In the genomic region with DNA sequence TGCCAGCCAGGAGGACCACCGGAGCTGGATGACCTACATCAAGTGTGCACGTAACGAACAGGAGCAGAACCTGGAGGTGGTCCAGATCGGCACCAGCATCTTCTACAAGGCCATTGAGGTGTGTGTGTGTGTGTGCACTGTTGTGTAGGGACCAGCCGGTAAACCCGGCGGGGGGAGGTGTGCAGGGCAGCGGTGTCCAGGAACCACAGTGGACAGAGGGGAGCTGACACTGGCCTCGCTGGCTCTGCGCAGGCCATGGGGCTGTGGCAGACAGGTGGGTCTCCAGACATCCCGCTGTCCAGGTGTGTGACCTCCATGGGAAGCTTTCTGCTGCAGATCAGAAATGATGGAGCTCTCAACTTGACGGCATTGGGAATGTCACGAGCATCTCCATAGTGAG, we compare ENCODE assay signal across 35 cellular contexts. TPM values are rescaled to one million over a fixed set of nuclear protein-coding genes. Genes with fewer than 3 reads are reported as not detected.
"Had no signal": no experiment of that assay in that cellular context is flagged by ENCODE, and none has a peak within 500 bp of the region (broad histone marks: within the 10 kb centered on the region; RNA-seq: fewer than 3 reads in every experiment).

No MANE protein-coding gene starts in this region.

- H3K27ac ChIP-seq: adrenal gland, body of pancreas, colonic mucosa, epithelial cell of prostate, esophagus squamous epithelium, gastroesophageal sphincter, heart right ventricle had no signal

- DNase-seq: activated CD4-positive, alpha-beta memory T cell treated with anti-CD3 and anti-CD28 coated beads for 36 hours; activated CD4-positive, alpha-beta T cell treated with anti-CD3 and anti-CD28 coated beads for 36 hours; activated CD4-positive, alpha-beta T cell treated with anti-CD3 and anti-CD28 coated beads, Interleukin-2, amount 10 ng/mL, durations not matched to agents 24 days and 14 days; activated CD4-positive, CD25-positive, alpha-beta regulatory T cell; activated CD4-positive, CD25-positive, alpha-beta regulatory T cell treated with anti-CD3 and anti-CD28 coated beads, Interleukin-2, amount 50 U/mL, for 72 hours; activated CD8-positive, alpha-beta memory T cell treated with anti-CD3 and anti-CD28 coated beads, Interleukin-2, amount 10 ng/mL, durations not matched to agents 7 days and 5 days; activated CD8-positive, alpha-beta memory T cell treated with anti-CD3 and anti-CD28 coated beads, Interleukin-2, amount 50 U/mL, for 48 hours; activated CD8-positive, alpha-beta T cell treated with anti-CD3 and anti-CD28 coated beads, Interleukin-2, amount 10 ng/mL, durations not matched to agents 7 days and 5 days; activated gamma-delta T cell; activated naive CD4-positive, alpha-beta T cell; activated naive CD4-positive, alpha-beta T cell treated with anti-CD3 and anti-CD28 coated beads, Interleukin-2, amount 10 ng/mL, durations not matched to agents 7 days and 5 days; activated naive CD8-positive, alpha-beta T cell treated with anti-CD3 and anti-CD28 coated beads for 36 hours; activated naive CD8-positive, alpha-beta T cell treated with anti-CD3 and anti-CD28 coated beads, Interleukin-2, amount 50 U/mL, for 24 hours; activated T-cell treated with anti-CD3 and anti-CD28 coated beads for 4 hours; activated T-cell treated with anti-CD3 and anti-CD28 coated beads, Interleukin-2, amount 50 U/mL, for 24 hours; activated T-cell treated with anti-CD3 and anti-CD28 coated beads, Interleukin-2, amount 50 U/mL, for 72 hours; adrenal gland; amygdala; aorta; body of pancreas; caudate nucleus; colonic mucosa; effector CD8-positive, alpha-beta T cell; esophagus squamous epithelium; foreskin melanocyte; heart right ventricle; T-helper 2 cell had no signal

- H3K36me3 ChIP-seq: adrenal gland, colonic mucosa, esophagus squamous epithelium, gastroesophageal sphincter, heart right ventricle had no signal

- H3K36me3 Mint-ChIP-seq: activated CD4-positive, alpha-beta memory T cell treated with anti-CD3 and anti-CD28 coated beads for 36 hours; activated naive CD4-positive, alpha-beta T cell treated with anti-CD3 and anti-CD28 coated beads, Interleukin-2, amount 10 ng/mL, durations not matched to agents 7 days and 5 days; activated naive CD8-positive, alpha-beta T cell treated with anti-CD3 and anti-CD28 coated beads for 36 hours had no signal

- H3K4me3 Mint-ChIP-seq: activated CD4-positive, alpha-beta memory T cell treated with anti-CD3 and anti-CD28 coated beads for 36 hours; activated CD4-positive, alpha-beta T cell treated with anti-CD3 and anti-CD28 coated beads for 36 hours; activated CD4-positive, alpha-beta T cell treated with anti-CD3 and anti-CD28 coated beads, Interleukin-2, amount 10 ng/mL, durations not matched to agents 24 days and 14 days; activated CD8-positive, alpha-beta memory T cell treated with anti-CD3 and anti-CD28 coated beads, Interleukin-2, amount 10 ng/mL, durations not matched to agents 7 days and 5 days; activated CD8-positive, alpha-beta T cell treated with anti-CD3 and anti-CD28 coated beads, Interleukin-2, amount 10 ng/mL, durations not matched to agents 7 days and 5 days; activated naive CD4-positive, alpha-beta T cell treated with anti-CD3 and anti-CD28 coated beads, Interleukin-2, amount 10 ng/mL, durations not matched to agents 7 days and 5 days; activated naive CD8-positive, alpha-beta T cell treated with anti-CD3 and anti-CD28 coated beads for 36 hours; activated naive CD8-positive, alpha-beta T cell treated with anti-CD3 and anti-CD28 coated beads, Interleukin-2, amount 50 U/mL, for 24 hours; activated T-cell treated with anti-CD3 and anti-CD28 coated beads, Interleukin-2, amount 50 U/mL, for 24 hours; activated T-cell treated with anti-CD3 and anti-CD28 coated beads, Interleukin-2, amount 50 U/mL, for 72 hours had no signal

- ATAC-seq: activated CD4-positive, alpha-beta T cell treated with anti-CD3 and anti-CD28 coated beads for 36 hours; activated CD8-positive, alpha-beta memory T cell treated with anti-CD3 and anti-CD28 coated beads, Interleukin-2, amount 10 ng/mL, durations not matched to agents 7 days and 5 days; activated CD8-positive, alpha-beta T cell treated with anti-CD3 and anti-CD28 coated beads, Interleukin-2, amount 10 ng/mL, durations not matched to agents 7 days and 5 days; activated naive CD8-positive, alpha-beta T cell treated with anti-CD3 and anti-CD28 coated beads, Interleukin-2, amount 50 U/mL, for 24 hours; activated T-cell treated with anti-CD3 and anti-CD28 coated beads, Interleukin-2, amount 50 U/mL, for 72 hours; body of pancreas; gastroesophageal sphincter; heart right ventricle had no signal

- H3K27ac Mint-ChIP-seq: activated CD4-positive, alpha-beta memory T cell treated with anti-CD3 and anti-CD28 coated beads for 36 hours; activated CD4-positive, alpha-beta T cell treated with anti-CD3 and anti-CD28 coated beads for 36 hours; activated CD4-positive, alpha-beta T cell treated with anti-CD3 and anti-CD28 coated beads, Interleukin-2, amount 10 ng/mL, durations not matched to agents 24 days and 14 days; activated CD8-positive, alpha-beta memory T cell treated with anti-CD3 and anti-CD28 coated beads, Interleukin-2, amount 10 ng/mL, durations not matched to agents 7 days and 5 days; activated CD8-positive, alpha-beta T cell treated with anti-CD3 and anti-CD28 coated beads, Interleukin-2, amount 10 ng/mL, durations not matched to agents 7 days and 5 days; activated naive CD4-positive, alpha-beta T cell treated with anti-CD3 and anti-CD28 coated beads, Interleukin-2, amount 10 ng/mL, durations not matched to agents 7 days and 5 days; activated naive CD8-positive, alpha-beta T cell treated with anti-CD3 and anti-CD28 coated beads for 36 hours; activated naive CD8-positive, alpha-beta T cell treated with anti-CD3 and anti-CD28 coated beads, Interleukin-2, amount 50 U/mL, for 24 hours; activated T-cell treated with anti-CD3 and anti-CD28 coated beads, Interleukin-2, amount 50 U/mL, for 24 hours; activated T-cell treated with anti-CD3 and anti-CD28 coated beads, Interleukin-2, amount 50 U/mL, for 72 hours had no signal

- H3K9me3 Mint-ChIP-seq: activated CD4-positive, alpha-beta memory T cell treated with anti-CD3 and anti-CD28 coated beads for 36 hours; activated CD4-positive, alpha-beta T cell treated with anti-CD3 and anti-CD28 coated beads, Interleukin-2, amount 10 ng/mL, durations not matched to agents 24 days and 14 days; activated naive CD4-positive, alpha-beta T cell treated with anti-CD3 and anti-CD28 coated beads, Interleukin-2, amount 10 ng/mL, durations not matched to agents 7 days and 5 days; activated naive CD8-positive, alpha-beta T cell treated with anti-CD3 and anti-CD28 coated beads for 36 hours; activated naive CD8-positive, alpha-beta T cell treated with anti-CD3 and anti-CD28 coated beads, Interleukin-2, amount 50 U/mL, for 24 hours; activated T-cell treated with anti-CD3 and anti-CD28 coated beads, Interleukin-2, amount 50 U/mL, for 24 hours; activated T-cell treated with anti-CD3 and anti-CD28 coated beads, Interleukin-2, amount 50 U/mL, for 72 hours had no signal

- H3K4me3 ChIP-seq: adrenal gland, body of pancreas, colonic mucosa, esophagus squamous epithelium, gastroesophageal sphincter, heart right ventricle had no signal

- H3K9me3 ChIP-seq: adrenal gland, body of pancreas, colonic mucosa, esophagus squamous epithelium, gastroesophageal sphincter, heart right ventricle had no signal

RNA-seq across cellular contexts. Expression of gene PRDM12, which starts 3.8 kb away (rescaled TPM):
- total RNA-seq: activated CD8-positive, alpha-beta T cell treated with anti-CD3 and anti-CD28 coated beads, Interleukin-2, amount 10 ng/mL, durations not matched to agents 7 days and 5 days; activated naive CD8-positive, alpha-beta T cell treated with anti-CD3 and anti-CD28 coated beads for 36 hours; activated T-cell treated with anti-CD3 and anti-CD28 coated beads, Interleukin-2, amount 50 U/mL, for 72 hours; aorta; body of pancreas; colonic mucosa; dermis microvascular lymphatic vessel endothelial cell; endothelial cell of umbilical vein; esophagus squamous epithelium; fibroblast of lung; fibroblast of villous mesenchyme; gastroesophageal sphincter; glomerular endothelial cell; heart right ventricle; T-helper 1 cell treated with Interleukin-12 subunit alpha and Interleukin-12 subunit beta and Interleukin-4 antibody, amounts not matched to agents 30 ng/mL and 1 ng/mL, for 36 hours had no signal
